ENCODE assay signal across 10 cellular contexts in genomic region chr3:129560931-129561594, GRCh38. TPM values are rescaled to one million over a fixed set of nuclear protein-coding genes. Genes with fewer than 3 reads are reported as not detected.
DNase-seq lines count a peak whose midpoint lies in the region; ATAC-seq and TF ChIP-seq lines count a peak whose summit lies in the region.
"Had no signal": no experiment of that assay in that cellular context is flagged by ENCODE, and none has a peak within 500 bp of the region (broad histone marks: within the 10 kb centered on the region; RNA-seq: fewer than 3 reads in every experiment).

No MANE protein-coding gene starts in this region.

- peaks cover 28% of the 10 kb centered on the region for H3K4me1 Mint-ChIP-seq in stimulated activated effector memory CD8-positive, alpha-beta T cell treated with anti-CD3 and anti-CD28 coated beads, Interleukin-12 subunit alpha, Interleukin-12 subunit beta, amount 100 ng/mL, for 72 hours

- CTCF ChIA-PET in mammary epithelial cell (lab: Charles Lee; ENCODE audit: low non-redundant PET), result no interaction called here

- WGBS in mammary epithelial cell (ENCODE audit: low coverage, missing lambda C conversion rate), result 43% methylated on average over 6 of the region's 17 CpGs

- peaks cover 41% of the 10 kb centered on the region for H3K36me3 Mint-ChIP-seq in stimulated activated effector memory CD8-positive, alpha-beta T cell treated with anti-CD3 and anti-CD28 coated beads, Interleukin-12 subunit alpha, Interleukin-12 subunit beta, amount 100 ng/mL, for 72 hours

- H3K27ac Mint-ChIP-seq in stimulated activated effector memory CD8-positive, alpha-beta T cell treated with anti-CD3 and anti-CD28 coated beads, Interleukin-12 subunit alpha, Interleukin-12 subunit beta, amount 100 ng/mL, for 72 hours, result peak overlapping the region; percentile 49
- H3K27ac Mint-ChIP-seq: T-helper 1 cell treated with Interleukin-12 subunit alpha and Interleukin-12 subunit beta and Interleukin-4 antibody, amounts not matched to agents 30 μg/mL and 1 μg/mL, for 36 hours had no signal

- DNase-seq in HFF-Myc (ENCODE audit: extremely low read depth, low read depth) (no peak), mammary epithelial cell (no peak), left kidney (ENCODE audit: low read depth, low spot score) (peak; percentile 78), middle frontal gyrus (ENCODE audit: extremely low spot score, low spot score) (no peak), HPDE6-E6E7 (ENCODE audit: extremely low spot score) (no peak), activated gamma-delta T cell treated with Interleukin-2 at 50 U/mL for 16 hours (no peak)
- no peak for DNase-seq in stimulated activated effector memory CD8-positive, alpha-beta T cell treated with anti-CD3 and anti-CD28 coated beads, Interleukin-12 subunit alpha, Interleukin-12 subunit beta, amount 100 ng/mL, for 72 hours (ENCODE audit: low spot score in 2 of 2)

- no peaks in the 10 kb centered on the region for H3K79me2 ChIP-seq in mammary epithelial cell (ENCODE audit: insufficient read depth, low read length)

- intact Hi-C loops in mammary epithelial cell (cut with micrococcal nuclease), result no loop called here

- H3K9ac ChIP-seq in mammary epithelial cell (ENCODE audit: insufficient read depth, low read length), result no peak overlapping the region

- H3K36me3 ChIP-seq in mammary epithelial cell (ENCODE audit: insufficient read depth, low read length), result no peaks in the 10 kb centered on the region

- H3K9me3 Mint-ChIP-seq in stimulated activated effector memory CD8-positive, alpha-beta T cell treated with anti-CD3 and anti-CD28 coated beads, Interleukin-12 subunit alpha, Interleukin-12 subunit beta, amount 100 ng/mL, for 72 hours, result no peaks in the 10 kb centered on the region
- H3K9me3 Mint-ChIP-seq: T-helper 1 cell treated with Interleukin-12 subunit alpha and Interleukin-12 subunit beta and Interleukin-4 antibody, amounts not matched to agents 30 μg/mL and 1 μg/mL, for 36 hours had no signal

- no peak overlapping the region for H3K4me3 Mint-ChIP-seq in stimulated activated effector memory CD8-positive, alpha-beta T cell treated with anti-CD3 and anti-CD28 coated beads, Interleukin-12 subunit alpha, Interleukin-12 subunit beta, amount 100 ng/mL, for 72 hours
- H3K4me3 Mint-ChIP-seq: T-helper 1 cell treated with Interleukin-12 subunit alpha and Interleukin-12 subunit beta and Interleukin-4 antibody, amounts not matched to agents 30 μg/mL and 1 μg/mL, for 36 hours had no signal

- no TSS peak for BruUV-seq in mammary epithelial cell (replicated peaks; lab: Mats Ljungman, UMichigan)

- H3K27me3 ChIP-seq in mammary epithelial cell (ENCODE audit: insufficient read depth, low read length), result no peaks in the 10 kb centered on the region

- no peak for ATAC-seq in stimulated activated effector memory CD8-positive, alpha-beta T cell treated with anti-CD3 and anti-CD28 coated beads, Interleukin-12 subunit alpha, Interleukin-12 subunit beta, amount 100 ng/mL, for 72 hours
- no peak for ATAC-seq in GM18909 (IDR thresholded peaks at IDR 0.05; ENCODE audit: poor library complexity, unreplicated experiment)

- peaks cover 15% of the 10 kb centered on the region for H3K4me1 ChIP-seq in mammary epithelial cell (ENCODE audit: insufficient read depth, low read length)

- no peak for TF ChIP-seq CTCF in HFF-Myc (IDR thresholded peaks at IDR 0.05; ENCODE audit: low read depth, low read length, missing control alignments)
- TF ChIP-seq CTCF in mammary epithelial cell (conservative IDR thresholded peaks at IDR 0.05 in 1 of 2, IDR thresholded peaks at IDR 0.05 in 1 of 2; ENCODE audit: extremely low read depth in 1 of 2, insufficient read depth in 1 of 2, low read depth in 1 of 2, low read length in 2 of 2), result no peak

- no peak overlapping the region for H3K4me2 ChIP-seq in mammary epithelial cell (ENCODE audit: insufficient read depth, low read depth, low read length)

- H4K20me1 ChIP-seq in mammary epithelial cell (ENCODE audit: insufficient read depth, low read length), result no peaks in the 10 kb centered on the region

- H3K4me3 ChIP-seq in HFF-Myc (replicated peaks; ENCODE audit: low read depth, low read length), result peak overlapping the region; percentile 74
- no peak overlapping the region for H3K4me3 ChIP-seq in mammary epithelial cell (replicated peaks in 1 of 3; ENCODE audit: insufficient read depth in 1 of 3, low read depth in 2 of 3, low read length in 3 of 3)

- no peaks in the 10 kb centered on the region for H3K9me3 ChIP-seq in mammary epithelial cell (replicated peaks; ENCODE audit: insufficient read depth, low read length)

- peak overlapping the region; percentile 72 for H2AFZ ChIP-seq in mammary epithelial cell (ENCODE audit: low read depth, low read length)

- dilution Hi-C loops in mammary epithelial cell (cut with HindIII; ENCODE audit: low sequenced_read_pairs), result no loop called here

- in situ Hi-C loops in mammary epithelial cell (cut with MboI; ENCODE audit: low sequenced_read_pairs in 2 of 2), result no loop called here

- H3K27ac ChIP-seq in mammary epithelial cell (ENCODE audit: insufficient read depth, low read depth, low read length), result no peak overlapping the region

RNA-seq across cellular contexts. Expression of gene H1-8, which starts 18.1 kb away (rescaled TPM):
- not detected for total RNA-seq in mammary epithelial cell
- not detected for polyA plus RNA-seq in mammary epithelial cell
- polyA minus RNA-seq in mammary epithelial cell, result not detected
- total RNA-seq: frontal cortex had no signal

RNA-seq across cellular contexts. Expression of gene RHO, which starts 32.6 kb away (rescaled TPM):
- total RNA-seq in mammary epithelial cell, result not detected
- polyA plus RNA-seq in mammary epithelial cell, result not detected
- not detected for polyA minus RNA-seq in mammary epithelial cell
- total RNA-seq: frontal cortex had no signal

RNA-seq across cellular contexts. Expression of gene PLXND1, which starts 45.4 kb away (rescaled TPM):
- total RNA-seq in mammary epithelial cell, result 1 to 10 TPM; 2.3 to 2.7 TPM
- polyA plus RNA-seq in mammary epithelial cell, result 0.63 TPM
- 0.83 TPM for polyA minus RNA-seq in mammary epithelial cell
